Comparison of ENCODE assay signal across 18 cellular contexts in genomic region chr18:4236940-4237686, GRCh38.
"Had no signal": no experiment of that assay in that cellular context is flagged by ENCODE, and none has a peak within 500 bp of the region (broad histone marks: within the 10 kb centered on the region; RNA-seq: fewer than 3 reads in every experiment).

No MANE protein-coding gene starts in this region.

- ATAC-seq: foreskin keratinocyte; natural killer cell treated with Interleukin-12 subunit alpha and Interleukin-12 subunit beta and Interleukin-15 and Interleukin-18, amount 100 ng/mL, for 72 hours; sciatic nerve; stimulated activated memory B cell treated with anti-CD40 and anti-IgM and Interleukin-4, amounts not matched to agents 10 μg/mL and 1 μg/mL and 100 μg/mL, for 72 hours had no signal

- FAIRE-seq: keratinocyte had no signal

- DNase-seq: activated B cell treated with CpG ODN at 0.5 μM for 24 hours; activated CD4-positive, alpha-beta memory T cell treated with anti-CD3 and anti-CD28 coated beads for 36 hours; activated CD4-positive, alpha-beta T cell treated with anti-CD3 and anti-CD28 coated beads for 4 hours; activated gamma-delta T cell treated with Interleukin-2 at 50 U/mL for 16 hours; activated T-cell treated with anti-CD3 and anti-CD28 coated beads for 4 hours; dorsolateral prefrontal cortex; foreskin keratinocyte; nucleus accumbens; stimulated activated CD4-positive, alpha-beta T cell treated with anti-CD3 and anti-CD28 coated beads, Interleukin-4, amount 100 ng/mL, for 24 hours; thyroid gland had no signal

- H3K27ac ChIP-seq: dorsolateral prefrontal cortex, epithelial cell of prostate, foreskin keratinocyte, hepatocyte, thyroid gland had no signal

- H3K4me3 ChIP-seq: dorsolateral prefrontal cortex, hepatocyte, lung, smooth muscle cell, thyroid gland had no signal

- H3K36me3 ChIP-seq: thyroid gland had no signal

- H3K4me2 ChIP-seq: hepatocyte, smooth muscle cell had no signal

- H3K9me3 ChIP-seq: thyroid gland had no signal

- H3K27me3 ChIP-seq: dorsolateral prefrontal cortex, foreskin keratinocyte, hepatocyte, thyroid gland had no signal

- H3K4me1 ChIP-seq: foreskin keratinocyte, thyroid gland had no signal

- H3K79me2 ChIP-seq: hepatocyte had no signal

- H2AFZ ChIP-seq: hepatocyte had no signal
